31 cellular contexts compared by ENCODE assay signal in the genomic region with DNA sequence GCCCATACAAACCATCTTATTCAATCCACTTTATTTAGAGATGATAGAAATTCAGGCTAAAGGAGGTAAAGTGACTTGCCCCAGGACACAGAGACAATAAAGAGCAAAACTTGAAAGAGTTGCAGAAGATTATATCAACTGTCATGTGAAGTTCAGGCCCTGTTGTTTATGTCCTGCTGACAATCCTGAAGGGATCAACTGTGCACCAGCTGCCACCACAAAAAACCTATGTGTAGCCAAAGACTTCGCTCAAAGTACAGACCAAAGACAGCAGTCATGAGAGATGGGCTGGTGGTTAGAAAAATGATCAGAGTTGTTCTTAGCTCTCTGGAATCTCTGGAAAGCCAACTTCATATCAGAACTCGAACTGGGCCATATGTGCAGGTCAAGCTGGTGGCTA.
"Had no signal": no experiment of that assay in that cellular context is flagged by ENCODE, and none has a peak within 500 bp of the region (broad histone marks: within the 10 kb centered on the region; RNA-seq: fewer than 3 reads in every experiment).

No MANE protein-coding gene starts in this region.

- H3K4me1 ChIP-seq: adrenal gland, body of pancreas had no signal

- H3K27ac ChIP-seq: adrenal gland, body of pancreas had no signal

- H3K9me3 ChIP-seq: adrenal gland, body of pancreas had no signal

- H3K27me3 ChIP-seq: adrenal gland, body of pancreas had no signal

- H3K27me3 Mint-ChIP-seq: activated CD4-positive, alpha-beta memory T cell treated with anti-CD3 and anti-CD28 coated beads for 36 hours; activated CD4-positive, alpha-beta T cell treated with anti-CD3 and anti-CD28 coated beads for 36 hours; activated CD8-positive, alpha-beta memory T cell treated with anti-CD3 and anti-CD28 coated beads, Interleukin-2, amount 10 ng/mL, durations not matched to agents 7 days and 5 days; activated naive CD4-positive, alpha-beta T cell treated with anti-CD3 and anti-CD28 coated beads, Interleukin-2, amount 50 U/mL, for 24 hours; activated naive CD8-positive, alpha-beta T cell treated with anti-CD3 and anti-CD28 coated beads for 36 hours; activated naive CD8-positive, alpha-beta T cell treated with anti-CD3 and anti-CD28 coated beads, Interleukin-2, amount 50 U/mL, for 24 hours had no signal

- H3K4me3 Mint-ChIP-seq: activated CD4-positive, alpha-beta memory T cell treated with anti-CD3 and anti-CD28 coated beads for 36 hours; activated CD4-positive, alpha-beta T cell treated with anti-CD3 and anti-CD28 coated beads for 36 hours; activated CD4-positive, alpha-beta T cell treated with anti-CD3 and anti-CD28 coated beads, Interleukin-2, amount 10 ng/mL, durations not matched to agents 24 days and 14 days; activated CD8-positive, alpha-beta memory T cell treated with anti-CD3 and anti-CD28 coated beads, Interleukin-2, amount 10 ng/mL, durations not matched to agents 7 days and 5 days; activated CD8-positive, alpha-beta T cell treated with anti-CD3 and anti-CD28 coated beads, Interleukin-2, amount 10 ng/mL, durations not matched to agents 7 days and 5 days; activated naive CD4-positive, alpha-beta T cell treated with anti-CD3 and anti-CD28 coated beads for 36 hours; activated naive CD4-positive, alpha-beta T cell treated with anti-CD3 and anti-CD28 coated beads, Interleukin-2, amount 50 U/mL, for 24 hours; activated naive CD8-positive, alpha-beta T cell treated with anti-CD3 and anti-CD28 coated beads for 36 hours; activated naive CD8-positive, alpha-beta T cell treated with anti-CD3 and anti-CD28 coated beads, Interleukin-2, amount 50 U/mL, for 24 hours; activated T-helper 1 cell treated with anti-CD3 and anti-CD28 coated beads, Interleukin-12 subunit alpha, Interleukin-12 subunit beta, Interleukin-2, Interleukin-4 antibody, amounts not matched to agents 30 ng/mL and 10 ng/mL and 1 ng/mL, durations not matched to agents 14 hours and 24 hours and 36 hours had no signal

- H3K4me3 ChIP-seq: adrenal gland, body of pancreas had no signal

- ATAC-seq: activated CD4-positive, alpha-beta T cell treated with anti-CD3 and anti-CD28 coated beads for 36 hours; activated CD8-positive, alpha-beta memory T cell treated with anti-CD3 and anti-CD28 coated beads, Interleukin-2, amount 10 ng/mL, durations not matched to agents 7 days and 5 days; activated CD8-positive, alpha-beta T cell treated with anti-CD3 and anti-CD28 coated beads, Interleukin-2, amount 10 ng/mL, durations not matched to agents 7 days and 5 days; activated naive CD8-positive, alpha-beta T cell treated with anti-CD3 and anti-CD28 coated beads, Interleukin-2, amount 50 U/mL, for 24 hours; body of pancreas; esophagus mucosa had no signal

- H3K36me3 ChIP-seq: adrenal gland had no signal

- H3K27ac Mint-ChIP-seq: activated CD4-positive, alpha-beta memory T cell treated with anti-CD3 and anti-CD28 coated beads for 36 hours; activated CD4-positive, alpha-beta T cell treated with anti-CD3 and anti-CD28 coated beads for 36 hours; activated CD4-positive, alpha-beta T cell treated with anti-CD3 and anti-CD28 coated beads, Interleukin-2, amount 10 ng/mL, durations not matched to agents 24 days and 14 days; activated CD8-positive, alpha-beta memory T cell treated with anti-CD3 and anti-CD28 coated beads, Interleukin-2, amount 10 ng/mL, durations not matched to agents 7 days and 5 days; activated CD8-positive, alpha-beta T cell treated with anti-CD3 and anti-CD28 coated beads, Interleukin-2, amount 10 ng/mL, durations not matched to agents 7 days and 5 days; activated naive CD4-positive, alpha-beta T cell treated with anti-CD3 and anti-CD28 coated beads for 36 hours; activated naive CD4-positive, alpha-beta T cell treated with anti-CD3 and anti-CD28 coated beads, Interleukin-2, amount 50 U/mL, for 24 hours; activated naive CD8-positive, alpha-beta T cell treated with anti-CD3 and anti-CD28 coated beads for 36 hours; activated naive CD8-positive, alpha-beta T cell treated with anti-CD3 and anti-CD28 coated beads, Interleukin-2, amount 50 U/mL, for 24 hours; activated T-helper 1 cell treated with anti-CD3 and anti-CD28 coated beads, Interleukin-12 subunit alpha, Interleukin-12 subunit beta, Interleukin-2, Interleukin-4 antibody, amounts not matched to agents 30 ng/mL and 10 ng/mL and 1 ng/mL, durations not matched to agents 14 hours and 24 hours and 36 hours; activated T-helper 2 cell treated with anti-CD3 and anti-CD28 coated beads, Interferon-gamma antibody, Interleukin-2, Interleukin-4, amounts not matched to agents 10 μg/mL and 5 μg/mL and 100 μg/mL, durations not matched to agents 14 hours and 24 hours and 36 hours had no signal

- DNase-seq: activated CD4-positive, alpha-beta memory T cell treated with anti-CD3 and anti-CD28 coated beads for 36 hours; activated CD4-positive, alpha-beta T cell treated with anti-CD3 and anti-CD28 coated beads for 36 hours; activated CD4-positive, alpha-beta T cell treated with anti-CD3 and anti-CD28 coated beads, Interleukin-2, amount 10 ng/mL, durations not matched to agents 24 days and 14 days; activated CD4-positive, CD25-positive, alpha-beta regulatory T cell; activated CD4-positive, CD25-positive, alpha-beta regulatory T cell treated with anti-CD3 and anti-CD28 coated beads, Interleukin-2, amount 50 U/mL, for 72 hours; activated CD8-positive, alpha-beta memory T cell treated with anti-CD3 and anti-CD28 coated beads, Interleukin-2, amount 10 ng/mL, durations not matched to agents 7 days and 5 days; activated CD8-positive, alpha-beta memory T cell treated with anti-CD3 and anti-CD28 coated beads, Interleukin-2, amount 50 U/mL, for 4 hours; activated CD8-positive, alpha-beta T cell treated with anti-CD3 and anti-CD28 coated beads, Interleukin-2, amount 10 ng/mL, durations not matched to agents 7 days and 5 days; activated effector memory CD4-positive, alpha-beta T cell treated with anti-CD3 and anti-CD28 coated beads, Interleukin-2, amount 50 U/mL, for 16 hours; activated naive CD4-positive, alpha-beta T cell treated with anti-CD3 and anti-CD28 coated beads for 36 hours; activated naive CD8-positive, alpha-beta T cell treated with anti-CD3 and anti-CD28 coated beads for 36 hours; activated naive CD8-positive, alpha-beta T cell treated with anti-CD3 and anti-CD28 coated beads, Interleukin-2, amount 50 U/mL, for 24 hours; activated T-cell treated with anti-CD3 and anti-CD28 coated beads, Interleukin-2, amount 50 U/mL, for 1 hour; activated T-cell treated with anti-CD3 and anti-CD28 coated beads, Interleukin-2, amount 50 U/mL, for 48 hours; adrenal gland; amygdala; aorta; body of pancreas; caudate nucleus; cortex of kidney; effector CD8-positive, alpha-beta T cell; foreskin melanocyte; head of caudate nucleus; T-helper 2 cell had no signal

- H3K9me3 Mint-ChIP-seq: activated CD4-positive, alpha-beta memory T cell treated with anti-CD3 and anti-CD28 coated beads for 36 hours; activated CD4-positive, alpha-beta T cell treated with anti-CD3 and anti-CD28 coated beads, Interleukin-2, amount 10 ng/mL, durations not matched to agents 24 days and 14 days; activated naive CD4-positive, alpha-beta T cell treated with anti-CD3 and anti-CD28 coated beads for 36 hours; activated naive CD4-positive, alpha-beta T cell treated with anti-CD3 and anti-CD28 coated beads, Interleukin-2, amount 50 U/mL, for 24 hours; activated naive CD8-positive, alpha-beta T cell treated with anti-CD3 and anti-CD28 coated beads for 36 hours; activated naive CD8-positive, alpha-beta T cell treated with anti-CD3 and anti-CD28 coated beads, Interleukin-2, amount 50 U/mL, for 24 hours; activated T-helper 1 cell treated with anti-CD3 and anti-CD28 coated beads, Interleukin-12 subunit alpha, Interleukin-12 subunit beta, Interleukin-2, Interleukin-4 antibody, amounts not matched to agents 30 ng/mL and 10 ng/mL and 1 ng/mL, durations not matched to agents 14 hours and 24 hours and 36 hours; activated T-helper 2 cell treated with anti-CD3 and anti-CD28 coated beads, Interferon-gamma antibody, Interleukin-2, Interleukin-4, amounts not matched to agents 10 μg/mL and 5 μg/mL and 100 μg/mL, durations not matched to agents 14 hours and 24 hours and 36 hours had no signal

- FAIRE-seq: colon, endometrium, endothelial cell of umbilical vein had no signal

- H3K4me1 Mint-ChIP-seq: activated CD4-positive, alpha-beta T cell treated with anti-CD3 and anti-CD28 coated beads for 36 hours; activated CD4-positive, alpha-beta T cell treated with anti-CD3 and anti-CD28 coated beads, Interleukin-2, amount 10 ng/mL, durations not matched to agents 24 days and 14 days; activated CD8-positive, alpha-beta memory T cell treated with anti-CD3 and anti-CD28 coated beads, Interleukin-2, amount 10 ng/mL, durations not matched to agents 7 days and 5 days; activated naive CD4-positive, alpha-beta T cell treated with anti-CD3 and anti-CD28 coated beads, Interleukin-2, amount 50 U/mL, for 24 hours; activated naive CD8-positive, alpha-beta T cell treated with anti-CD3 and anti-CD28 coated beads for 36 hours; activated naive CD8-positive, alpha-beta T cell treated with anti-CD3 and anti-CD28 coated beads, Interleukin-2, amount 50 U/mL, for 24 hours had no signal

- H3K36me3 Mint-ChIP-seq: activated CD4-positive, alpha-beta memory T cell treated with anti-CD3 and anti-CD28 coated beads for 36 hours; activated CD8-positive, alpha-beta memory T cell treated with anti-CD3 and anti-CD28 coated beads, Interleukin-2, amount 10 ng/mL, durations not matched to agents 7 days and 5 days; activated naive CD4-positive, alpha-beta T cell treated with anti-CD3 and anti-CD28 coated beads, Interleukin-2, amount 50 U/mL, for 24 hours; activated naive CD8-positive, alpha-beta T cell treated with anti-CD3 and anti-CD28 coated beads for 36 hours had no signal
